ENCODE assay signal across 21 cellular contexts in the genomic region with DNA sequence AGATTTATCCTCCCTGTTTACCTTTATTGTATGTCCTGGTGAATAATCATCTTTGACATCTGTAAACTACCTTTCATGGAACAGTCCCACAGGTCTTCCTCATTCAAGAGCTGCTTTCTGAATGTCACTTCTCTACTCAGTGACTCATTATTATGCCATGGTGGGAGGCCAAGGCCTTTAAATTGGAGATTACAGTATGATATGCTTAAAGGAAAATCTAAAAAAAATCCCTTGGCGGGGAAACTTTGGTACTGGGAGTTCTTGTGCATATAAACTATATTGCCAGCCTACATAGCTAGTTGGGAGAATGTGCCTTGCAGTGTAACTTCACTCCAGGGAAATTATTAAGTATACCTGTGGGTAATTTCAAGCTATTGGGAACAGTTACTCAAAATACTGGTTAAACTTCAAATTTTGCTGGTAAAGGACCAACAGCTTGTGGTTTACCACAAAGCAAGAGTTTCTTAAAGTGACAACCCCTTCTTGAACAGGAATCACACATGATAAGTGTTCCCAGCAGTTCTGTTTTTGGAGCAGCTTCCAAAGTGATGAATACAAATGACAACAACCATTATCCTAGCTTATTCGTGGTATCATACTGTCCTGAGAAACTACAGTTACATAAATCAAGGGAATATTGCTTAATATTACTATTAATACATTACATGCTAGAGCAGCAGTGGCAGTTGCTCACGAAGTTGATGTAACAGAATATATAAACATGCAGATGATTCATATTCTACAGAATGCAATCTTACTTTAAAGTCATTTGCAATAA.
DNase-seq lines count a peak whose midpoint lies in the region; ATAC-seq, FAIRE-seq and TF ChIP-seq lines count a peak whose summit lies in the region.
"Had no signal": no experiment of that assay in that cellular context is flagged by ENCODE, and none has a peak within 500 bp of the region (broad histone marks: within the 10 kb centered on the region; RNA-seq: fewer than 3 reads in every experiment).

No MANE protein-coding gene starts in this region.

- POLR2A ChIA-PET in AG04450 (lab: Yijun Ruan, JAX) = interaction anchor here (0.6 to 2.4 kb wide), 2 partner anchors 17 to 184 kb away, joined by 4 to 22 read pairs; no protein-coding TSS in a partner anchor

- no peak for TF ChIP-seq CTCF in AG04450 (IDR thresholded peaks at IDR 0.05; ENCODE audit: low read depth, low read length)

- DNase-seq in AG04450 (ENCODE audit: low read depth, low spot score) (peak; percentile 66), M059J (ENCODE audit: low read depth) (peak; percentile 67), astrocyte of the hippocampus (ENCODE audit: low read depth, low spot score) (peak; percentile 16), iris pigment epithelial cell (ENCODE audit: low read depth) (peak; percentile 88), GM03348 (ENCODE audit: low spot score) (no peak), nucleus accumbens (lab: John Stamatoyannopoulos, UW) (no peak), GM19239 (ENCODE audit: insufficient read length, low spot score) (no peak)
- DNase-seq: activated CD4-positive, alpha-beta T cell treated with anti-CD3 and anti-CD28 coated beads, Interleukin-2, amount 50 U/mL, for 48 hours; Caco-2; erythroblast; H7; left cardiac atrium; NCI-H1105; spleen had no signal

- ATAC-seq in activated CD4-positive, CD25-positive, alpha-beta regulatory T cell treated with anti-CD3 and anti-CD28 coated beads, Interleukin-2, amount 50 U/mL, for 24 hours = no peak
- ATAC-seq: A549 had no signal

- peak overlapping the region; percentile 35 for H3K27ac ChIP-seq in AG04450 (ENCODE audit: low read depth, low read length)
- H3K27ac ChIP-seq: A549, coronary artery, parathyroid adenoma, SK-N-MC, spleen had no signal

- no peaks in the 10 kb centered on the region for H3K9me3 ChIP-seq in AG04450 (ENCODE audit: control insufficient read depth, insufficient read depth, low read length)
- H3K9me3 ChIP-seq: Caco-2 had no signal

- CTCF ChIA-PET in AG04450 (lab: Charles Lee) = interaction anchor here (1.0 kb wide), 2 partner anchors 15 to 78 kb away, joined by 3 read pairs; no protein-coding TSS in a partner anchor

- no peak for FAIRE-seq in GM19239 (lab: Jason Lieb, UNC)
- FAIRE-seq: A549, GM12891, TTC549 had no signal

- H3K27me3 ChIP-seq in AG04450 (ENCODE audit: control insufficient read depth, insufficient read depth, low read length) = no peaks in the 10 kb centered on the region
- H3K27me3 ChIP-seq: spleen had no signal

- H3K4me3 ChIP-seq in AG04450 (ENCODE audit: low read depth, low read length) = no peak overlapping the region; the same call in 1 of the 2 replicates
- H3K4me3 ChIP-seq: A549, coronary artery, SK-N-MC, spleen had no signal

Comparison
In these comparisons a context has a peak if more than half of its experiments do, and no peak if none do; other contexts are left out.
1. DNase-seq: peak in AG04450 (single experiment), M059J (single experiment), astrocyte of the hippocampus (single experiment) and iris pigment epithelial cell (single experiment); none in GM03348 (single experiment), nucleus accumbens (0 of 56) and GM19239 (single experiment).